Comparison of ENCODE assay signal across 7 cellular contexts in the genomic region with DNA sequence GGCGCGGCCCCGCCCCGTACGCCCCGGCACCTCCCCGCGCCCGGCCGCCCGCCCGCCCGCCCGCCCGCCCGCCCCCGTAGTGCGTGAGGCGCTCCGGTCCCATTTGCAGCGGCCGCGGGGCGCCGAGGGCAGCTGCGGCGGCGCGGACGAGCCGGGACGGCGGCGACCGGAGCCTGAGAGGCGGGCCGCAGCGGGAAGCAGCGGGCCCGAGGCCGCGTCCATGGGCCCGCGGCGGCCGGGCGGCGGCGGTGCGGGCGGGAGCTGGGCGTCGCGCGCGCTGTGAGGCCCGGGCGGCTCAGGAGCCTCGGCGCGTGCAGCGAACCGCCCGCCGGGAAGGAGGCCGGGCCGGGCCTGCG. TPM values are rescaled to one million over a fixed set of nuclear protein-coding genes. Genes with fewer than 3 reads are reported as not detected.
DNase-seq lines count a peak whose midpoint lies in the region; ATAC-seq and TF ChIP-seq lines count a peak whose summit lies in the region.

A gene with protein sequence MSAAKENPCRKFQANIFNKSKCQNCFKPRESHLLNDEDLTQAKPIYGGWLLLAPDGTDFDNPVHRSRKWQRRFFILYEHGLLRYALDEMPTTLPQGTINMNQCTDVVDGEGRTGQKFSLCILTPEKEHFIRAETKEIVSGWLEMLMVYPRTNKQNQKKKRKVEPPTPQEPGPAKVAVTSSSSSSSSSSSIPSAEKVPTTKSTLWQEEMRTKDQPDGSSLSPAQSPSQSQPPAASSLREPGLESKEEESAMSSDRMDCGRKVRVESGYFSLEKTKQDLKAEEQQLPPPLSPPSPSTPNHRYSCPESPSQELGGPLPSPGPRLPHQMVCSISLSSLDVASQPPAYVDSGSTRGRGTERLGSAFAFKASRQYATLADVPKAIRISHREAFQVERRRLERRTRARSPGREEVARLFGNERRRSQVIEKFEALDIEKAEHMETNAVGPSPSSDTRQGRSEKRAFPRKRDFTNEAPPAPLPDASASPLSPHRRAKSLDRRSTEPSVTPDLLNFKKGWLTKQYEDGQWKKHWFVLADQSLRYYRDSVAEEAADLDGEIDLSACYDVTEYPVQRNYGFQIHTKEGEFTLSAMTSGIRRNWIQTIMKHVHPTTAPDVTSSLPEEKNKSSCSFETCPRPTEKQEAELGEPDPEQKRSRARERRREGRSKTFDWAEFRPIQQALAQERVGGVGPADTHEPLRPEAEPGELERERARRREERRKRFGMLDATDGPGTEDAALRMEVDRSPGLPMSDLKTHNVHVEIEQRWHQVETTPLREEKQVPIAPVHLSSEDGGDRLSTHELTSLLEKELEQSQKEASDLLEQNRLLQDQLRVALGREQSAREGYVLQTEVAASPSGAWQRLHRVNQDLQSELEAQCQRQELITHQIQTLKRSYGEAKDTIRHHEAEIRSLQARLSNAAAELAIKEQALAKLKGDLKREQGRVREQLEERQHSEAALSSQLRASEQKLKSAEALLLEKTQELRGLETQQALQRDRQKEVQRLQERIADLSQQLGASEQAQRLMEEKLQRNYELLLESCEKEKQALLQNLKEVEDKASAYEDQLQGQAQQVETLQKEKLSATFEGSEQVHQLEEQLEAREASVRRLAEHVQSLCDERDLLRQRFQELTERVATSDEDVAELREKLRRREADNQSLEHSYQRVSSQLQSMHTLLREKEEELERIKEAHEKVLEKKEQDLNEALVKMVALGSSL (N-terminal part only) (plus strand): TSS at position 77 of the 356 bp plus-strand sequence. CDS start 392 bp downstream, outside the sequence.

- H3K27me3 ChIP-seq in GM23338 (ENCODE audit: insufficient read depth): peaks cover 5% of the 10 kb centered on the region; the same call in 1 of the 2 replicates

- no peaks in the 10 kb centered on the region for H3K9me3 Mint-ChIP-seq in GM23338

- H3K27me3 Mint-ChIP-seq in GM23338 (ENCODE audit: insufficient read depth, low read depth, poor library complexity): peaks cover 22% of the 10 kb centered on the region

- H3K79me2 ChIP-seq in GM23338 (replicated peaks; ENCODE audit: insufficient read depth): peaks cover 44% of the 10 kb centered on the region

- H3K4me3 Mint-ChIP-seq in GM23338: peak within 1 kb of the TSS; percentile 97

- H3K36me3 Mint-ChIP-seq in GM23338 (ENCODE audit: low read depth): peaks cover 11% of the 10 kb centered on the region

- H2AFZ ChIP-seq in GM23338: peak within 1 kb of the TSS; percentile 98

- intact Hi-C loops in Right ventricle myocardium inferior (cut with DNase I): loop anchor here (2.0 to 5.0 kb wide), 2 partner anchors 32 to 80 kb away; no protein-coding TSS in a partner anchor

- H3K9me2 ChIP-seq in GM23338 (ENCODE audit: insufficient read depth): no peaks in the 10 kb centered on the region

- no peak for DNase-seq in GM23338 (ENCODE audit: low spot score)
- DNase-seq in Right ventricle myocardium inferior (ENCODE audit: missing footprints): no peak
- DNase-seq in pulmonary artery endothelial cell (ENCODE audit: low read depth, low spot score): no peak
- DNase-seq in HCEC 1CT: no peak
- no peak for DNase-seq in NCI-H82 (lab: John Stamatoyannopoulos, UW)

- H4K20me1 ChIP-seq in GM23338 (replicated peaks; ENCODE audit: insufficient read depth): peaks cover 38% of the 10 kb centered on the region

- H3K36me3 ChIP-seq in GM23338 (ENCODE audit: insufficient read depth): no peaks in the 10 kb centered on the region

- H3K4me3 ChIP-seq in GM23338: peak within 1 kb of the TSS; percentile 94

- H3K4me1 ChIP-seq in GM23338 (ENCODE audit: insufficient read depth): peaks cover 30% of the 10 kb centered on the region

- no peak for TF ChIP-seq CTCF in GM23338 (conservative IDR thresholded peaks at IDR 0.05; ENCODE audit: low read depth in 2 of 2)
- no peak for TF ChIP-seq CTCF in VCaP (conservative IDR thresholded peaks at IDR 0.05)

- H3K27ac ChIP-seq in GM23338 (ENCODE audit: low read depth) (no peak within 1 kb of the TSS), VCaP (peak within 1 kb of the TSS; percentile 87)

- H3K27ac Mint-ChIP-seq in GM23338: no peak within 1 kb of the TSS

- H3F3A ChIP-seq in GM23338 (replicated peaks; ENCODE audit: low read depth): no peaks in the 10 kb centered on the region

- peak within 1 kb of the TSS; percentile 98 for H3K4me2 ChIP-seq in GM23338

- peaks cover 35% of the 10 kb centered on the region for H3K4me1 Mint-ChIP-seq in GM23338

- ATAC-seq in GM23338: no peak
- ATAC-seq in Right ventricle myocardium inferior: no peak
- ATAC-seq in GM21576 (IDR thresholded peaks at IDR 0.05; ENCODE audit: unreplicated experiment): no peak

TF ChIP-seq in GM23338, 12 proteins besides CTCF, POLR2A, EP300 and RAD21:
- TF ChIP-seq POLR2AphosphoS5 (IDR thresholded peaks at IDR 0.05; ENCODE audit: low read depth) (0 out of 2 replicates have a peak, but pooled peaks have one; percentile 28), EZH2phosphoT487 (IDR thresholded peaks at IDR 0.05; ENCODE audit: unreplicated experiment) (no peak)
TF ChIP-seq in GM23338: peak in this region for 1.

RNA-seq across cellular contexts. Expression of the gene that starts here (rescaled TPM):
- total RNA-seq in GM23338 (2014; rRNA removed; shearing (Covaris generic)): 84.6 and 113 TPM in 2 replicates
- 36.5 and 39.3 TPM in 2 replicates for polyA plus RNA-seq in GM23338 (2016; fragmentation: Nextera tagmentation; extraction: Ambion mirVana)
- total RNA-seq in Right ventricle myocardium inferior (312 TPM), pulmonary artery endothelial cell (108 and 164 TPM in 2 replicates)
